12 cellular contexts compared by ENCODE assay signal in genomic region chr22:38033522-38034277, GRCh38. TPM values are rescaled to one million over a fixed set of nuclear protein-coding genes. Genes with fewer than 3 reads are reported as not detected.
A peak's percentile ranks its signal among the peaks of the same experiment; 100 is the strongest.
DNase-seq lines count a peak whose midpoint lies in the region; ATAC-seq and TF ChIP-seq lines count a peak whose summit lies in the region.
"Had no signal": no experiment of that assay in that cellular context is flagged by ENCODE, and none has a peak within 500 bp of the region (broad histone marks: within the 10 kb centered on the region; RNA-seq: fewer than 3 reads in every experiment).

No MANE protein-coding gene starts in this region.

- H3K27me3 ChIP-seq in foreskin keratinocyte, result peaks cover 14% of the 10 kb centered on the region

- TF ChIP-seq CTCF in RWPE1 (conservative IDR thresholded peaks at IDR 0.05; ENCODE audit: low read depth) (no peak), osteocyte (IDR thresholded peaks at IDR 0.05) (no peak), foreskin keratinocyte (conservative IDR thresholded peaks at IDR 0.05) (no peak)

- H3K9me3 Mint-ChIP-seq in osteocyte (ENCODE audit: unreplicated experiment), result no peaks in the 10 kb centered on the region
- H3K9me3 Mint-ChIP-seq: activated CD4-positive, alpha-beta T cell treated with anti-CD3 and anti-CD28 coated beads, Interleukin-2, amount 10 ng/mL, durations not matched to agents 24 days and 14 days had no signal

- H3K36me3 Mint-ChIP-seq in osteocyte (ENCODE audit: unreplicated experiment) (no peaks in the 10 kb centered on the region), T-helper 17 cell (ENCODE audit: low read depth) (peaks cover 5% of the 10 kb centered on the region)

- peak; percentile 94 for DNase-seq in Ammon's horn (ENCODE audit: low spot score)
- DNase-seq in RWPE1 (ENCODE audit: low spot score), result no peak
- peak; percentile 79 to 97 (median 90) for DNase-seq in head of caudate nucleus
- no peak for DNase-seq in osteocyte (ENCODE audit: extremely low spot score, unreplicated experiment)
- no peak for DNase-seq in hepatic stellate cell (ENCODE audit: low spot score)
- DNase-seq in foreskin keratinocyte, result no peak
- DNase-seq in stimulated activated CD4-positive, alpha-beta T cell treated with anti-CD3 and anti-CD28 coated beads, Interleukin-1b, Interleukin-23, amount 100 ng/mL, for 48 hours, result no peak
- DNase-seq in T-helper 17 cell, result no peak
- DNase-seq: activated CD4-positive, alpha-beta T cell treated with anti-CD3 and anti-CD28 coated beads, Interleukin-2, amount 10 ng/mL, durations not matched to agents 24 days and 14 days; NCI-H774 had no signal

- H3K27ac Mint-ChIP-seq in osteocyte (ENCODE audit: unreplicated experiment) (peak overlapping the region; percentile 76), T-helper 17 cell (no peak overlapping the region)
- H3K27ac Mint-ChIP-seq: activated CD4-positive, alpha-beta T cell treated with anti-CD3 and anti-CD28 coated beads, Interleukin-2, amount 10 ng/mL, durations not matched to agents 24 days and 14 days had no signal

- no peak overlapping the region for H3K4me3 Mint-ChIP-seq in osteocyte (ENCODE audit: unreplicated experiment)
- H3K4me3 Mint-ChIP-seq in T-helper 17 cell, result no peak overlapping the region
- H3K4me3 Mint-ChIP-seq: activated CD4-positive, alpha-beta T cell treated with anti-CD3 and anti-CD28 coated beads, Interleukin-2, amount 10 ng/mL, durations not matched to agents 24 days and 14 days had no signal

- ATAC-seq in foreskin keratinocyte (no peak), T-helper 17 cell (no peak)

- H3K9me3 ChIP-seq in T-helper 17 cell (ENCODE audit: control insufficient read depth, low read length, poor library complexity, severe bottlenecking), result no peaks in the 10 kb centered on the region
- H3K9me3 ChIP-seq: HAP-1 had no signal

- POLR2A ChIA-PET in RWPE1 (lab: Yijun Ruan, JAX; ENCODE audit: low non-redundant PET), result no interaction called here

- peaks cover 6% of the 10 kb centered on the region for H3K4me1 ChIP-seq in foreskin keratinocyte

- H3K27me3 Mint-ChIP-seq in osteocyte (ENCODE audit: unreplicated experiment), result no peaks in the 10 kb centered on the region
- H3K27me3 Mint-ChIP-seq in T-helper 17 cell, result no peaks in the 10 kb centered on the region
- H3K27me3 Mint-ChIP-seq: activated CD4-positive, alpha-beta T cell treated with anti-CD3 and anti-CD28 coated beads, Interleukin-2, amount 10 ng/mL, durations not matched to agents 24 days and 14 days had no signal

- CTCF ChIA-PET in RWPE1 (lab: Yijun Ruan, JAX), result interaction anchor here (0.5 kb wide), 1 partner anchor 191 kb away, joined by 5 read pairs; no protein-coding TSS in a partner anchor

- H3K4me1 Mint-ChIP-seq in osteocyte (ENCODE audit: unreplicated experiment), result peaks cover 23% of the 10 kb centered on the region
- H3K4me1 Mint-ChIP-seq in T-helper 17 cell, result peaks cover 5% of the 10 kb centered on the region
- H3K4me1 Mint-ChIP-seq: activated CD4-positive, alpha-beta T cell treated with anti-CD3 and anti-CD28 coated beads, Interleukin-2, amount 10 ng/mL, durations not matched to agents 24 days and 14 days had no signal

- peak overlapping the region; percentile 59 for H3K27ac ChIP-seq in RWPE1
- no peak overlapping the region for H3K27ac ChIP-seq in foreskin keratinocyte

- intact Hi-C loops in head of caudate nucleus (cut with DNase I), result no loop called here

RNA-seq across cellular contexts. Expression of gene PICK1, which starts 23.5 kb away (rescaled TPM):
- total RNA-seq in osteocyte, result 26.2 and 27.9 TPM in 2 replicates
- total RNA-seq in foreskin keratinocyte, result 27.5 and 28.3 TPM in 2 replicates
- polyA plus RNA-seq in foreskin keratinocyte, result 25.8 and 27.0 TPM in 2 replicates
- 10 to 100 TPM; 24.5 to 25.4 TPM for total RNA-seq in T-helper 17 cell

RNA-seq across cellular contexts. Expression of gene SOX10, which starts 49.3 kb away (rescaled TPM):
- not detected in 2 replicates for total RNA-seq in osteocyte
- 0.14 TPM in 1 of 2 replicates, not detected in the other for total RNA-seq in foreskin keratinocyte
- 0.03 TPM in 1 of 2 replicates, not detected in the other for polyA plus RNA-seq in foreskin keratinocyte
- not detected for total RNA-seq in T-helper 17 cell
- total RNA-seq: activated CD4-positive, alpha-beta T cell treated with anti-CD3 and anti-CD28 coated beads, Interleukin-2, amount 10 ng/mL, durations not matched to agents 24 days and 14 days; kidney epithelial cell had no signal

RNA-seq across cellular contexts. Expression of gene SLC16A8, which starts 50.3 kb away (rescaled TPM):
- total RNA-seq in osteocyte (not detected in 2 replicates), foreskin keratinocyte (0.24 TPM in 1 of 2 replicates, not detected in the other), T-helper 17 cell (not detected)
- polyA plus RNA-seq in foreskin keratinocyte, result 0.04 and 0.24 TPM in 2 replicates
- total RNA-seq: activated CD4-positive, alpha-beta T cell treated with anti-CD3 and anti-CD28 coated beads, Interleukin-2, amount 10 ng/mL, durations not matched to agents 24 days and 14 days had no signal

Comparison
In these comparisons a context has a peak if more than half of its experiments do, and no peak if none do; other contexts are left out.
1. DNase-seq: peak in Ammon's horn (single experiment) and head of caudate nucleus (42 of 42); none in RWPE1 (single experiment), osteocyte (single experiment), hepatic stellate cell (single experiment), foreskin keratinocyte (0 of 2), stimulated activated CD4-positive, alpha-beta T cell treated with anti-CD3 and anti-CD28 coated beads, Interleukin-1b, Interleukin-23, amount 100 ng/mL, for 48 hours (single experiment) and T-helper 17 cell (0 of 3).